In genomic region chr11:6599884-6600390, GRCh38 we compare ENCODE assay signal across 18 cellular contexts.
"Had no signal": no experiment of that assay in that cellular context is flagged by ENCODE, and none has a peak within 500 bp of the region (broad histone marks: within the 10 kb centered on the region; RNA-seq: fewer than 3 reads in every experiment).

No MANE protein-coding gene starts in this region.

- H3K4me1 ChIP-seq: SJSA1 had no signal

- H3K27me3 ChIP-seq: body of pancreas, dorsolateral prefrontal cortex, pancreas, SJSA1, spleen had no signal

- H3K4me3 ChIP-seq: body of pancreas, dorsolateral prefrontal cortex, pancreas, SJSA1, spleen had no signal

- H3K4me3 Mint-ChIP-seq: activated CD8-positive, alpha-beta T cell treated with anti-CD3 and anti-CD28 coated beads, Interleukin-2, amount 10 ng/mL, durations not matched to agents 7 days and 5 days; activated naive CD8-positive, alpha-beta T cell treated with anti-CD3 and anti-CD28 coated beads for 36 hours; activated T-cell treated with anti-CD3 and anti-CD28 coated beads, Interleukin-2, amount 50 U/mL, for 4 hours; memory B cell; stimulated activated naive B cell treated with anti-CD40 and anti-IgM and Interleukin-4, amounts not matched to agents 10 μg/mL and 1 μg/mL and 100 μg/mL, for 72 hours had no signal

- H3K27ac Mint-ChIP-seq: activated naive CD8-positive, alpha-beta T cell treated with anti-CD3 and anti-CD28 coated beads for 36 hours; memory B cell had no signal

- H3K9me3 Mint-ChIP-seq: activated naive CD8-positive, alpha-beta T cell treated with anti-CD3 and anti-CD28 coated beads for 36 hours; activated T-cell treated with anti-CD3 and anti-CD28 coated beads, Interleukin-2, amount 50 U/mL, for 4 hours; memory B cell; naive thymus-derived CD4-positive, alpha-beta T cell; stimulated activated naive B cell treated with anti-CD40 and anti-IgM and Interleukin-4, amounts not matched to agents 10 μg/mL and 1 μg/mL and 100 μg/mL, for 72 hours had no signal

- ATAC-seq: activated CD8-positive, alpha-beta T cell treated with anti-CD3 and anti-CD28 coated beads, Interleukin-2, amount 10 ng/mL, durations not matched to agents 7 days and 5 days; activated T-cell treated with anti-CD3 and anti-CD28 coated beads, Interleukin-2, amount 50 U/mL, for 4 hours; body of pancreas; left ventricle myocardium superior; naive thymus-derived CD4-positive, alpha-beta T cell; pancreas; sciatic nerve; stimulated activated naive B cell treated with anti-CD40 and anti-IgM and Interleukin-4, amounts not matched to agents 10 μg/mL and 1 μg/mL and 100 μg/mL, for 72 hours had no signal

- H3K27me3 Mint-ChIP-seq: activated naive CD8-positive, alpha-beta T cell treated with anti-CD3 and anti-CD28 coated beads for 36 hours; memory B cell; naive thymus-derived CD4-positive, alpha-beta T cell; stimulated activated naive B cell treated with anti-CD40 and anti-IgM and Interleukin-4, amounts not matched to agents 10 μg/mL and 1 μg/mL and 100 μg/mL, for 72 hours had no signal

- H3K9me3 ChIP-seq: body of pancreas, pancreas, SJSA1, spleen had no signal

- DNase-seq: activated effector memory CD4-positive, alpha-beta T cell treated with Interleukin-2 at 50 U/mL for 16 hours; activated naive CD8-positive, alpha-beta T cell treated with anti-CD3 and anti-CD28 coated beads for 36 hours; activated T-cell treated with anti-CD3 and anti-CD28 coated beads, Interleukin-2, amount 50 U/mL, for 4 hours; amygdala; body of pancreas; dorsolateral prefrontal cortex; hypothalamus; left ventricle myocardium superior; naive thymus-derived CD4-positive, alpha-beta T cell; spleen; stimulated activated CD4-positive, alpha-beta T cell treated with anti-CD3 and anti-CD28 coated beads, Interleukin-4, amount 100 ng/mL, for 4 hours; stimulated activated naive B cell treated with anti-CD40 and anti-IgM and Interleukin-4, amounts not matched to agents 10 μg/mL and 1 μg/mL and 100 μg/mL, for 72 hours; T-helper 2 cell had no signal

- H3K27ac ChIP-seq: body of pancreas, pancreas, SJSA1, spleen had no signal
